Comparison of ENCODE assay signal across 1 cellular context in the genomic region with DNA sequence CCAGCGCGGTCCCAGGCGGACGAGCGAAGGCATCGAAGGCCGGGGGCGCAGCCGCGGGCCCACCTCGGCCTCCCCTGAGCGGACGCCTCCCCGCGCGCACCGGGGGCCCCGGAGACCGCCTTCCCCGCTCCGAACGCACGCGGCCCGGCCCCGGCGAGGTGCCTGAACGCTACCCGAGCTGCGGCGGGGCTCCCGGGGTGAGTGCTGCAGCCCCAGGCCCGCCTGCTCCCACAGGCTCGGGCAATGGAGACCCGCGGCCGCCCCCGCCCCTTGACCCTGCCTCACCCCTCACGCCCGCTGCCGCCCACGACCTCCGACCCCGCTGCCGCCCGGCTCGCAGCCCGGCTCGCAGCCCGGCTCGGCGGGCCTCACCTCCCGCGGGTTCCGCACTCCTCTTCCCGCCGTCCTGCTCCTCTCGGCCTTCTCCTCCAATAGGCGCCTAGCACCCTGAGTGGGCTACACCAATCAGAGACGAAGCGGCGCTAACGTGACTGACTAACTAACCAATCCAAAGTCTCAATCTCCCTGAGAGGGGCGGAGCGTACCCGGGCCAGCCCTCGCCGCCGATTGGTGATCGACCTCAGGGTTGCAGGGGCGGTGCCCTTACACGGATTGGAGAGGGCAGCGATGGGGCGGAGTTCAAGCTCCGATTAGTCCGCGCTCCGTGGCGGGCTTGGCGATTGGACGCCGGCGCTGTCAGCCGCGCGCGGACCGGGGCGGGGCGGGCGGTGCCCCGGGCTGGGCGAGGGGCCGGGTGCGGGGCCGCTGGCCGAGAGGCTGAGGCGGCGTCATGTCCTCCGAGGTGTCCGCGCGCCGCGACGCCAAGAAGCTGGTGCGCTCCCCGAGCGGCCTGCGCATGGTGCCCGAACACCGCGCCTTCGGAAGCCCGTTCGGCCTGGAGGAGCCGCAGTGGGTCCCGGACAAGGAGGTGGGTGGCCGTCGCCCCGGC.
TF ChIP-seq lines count a peak whose summit lies in the region.

XRCC3 (minus strand) TSS at position 400 of the 949 bp plus-strand sequence. CDS start 4,364 bp downstream, outside the sequence.
ZFYVE21 (plus strand) TSS at position 759 of the 949 bp plus-strand sequence; CDS start at position 791, 32 bp downstream.

TF ChIP-seq in K562, 482 proteins besides CTCF, POLR2A, EP300 and RAD21 (continued from another document and continues in another):
- TF ChIP-seq, protein P1, sequence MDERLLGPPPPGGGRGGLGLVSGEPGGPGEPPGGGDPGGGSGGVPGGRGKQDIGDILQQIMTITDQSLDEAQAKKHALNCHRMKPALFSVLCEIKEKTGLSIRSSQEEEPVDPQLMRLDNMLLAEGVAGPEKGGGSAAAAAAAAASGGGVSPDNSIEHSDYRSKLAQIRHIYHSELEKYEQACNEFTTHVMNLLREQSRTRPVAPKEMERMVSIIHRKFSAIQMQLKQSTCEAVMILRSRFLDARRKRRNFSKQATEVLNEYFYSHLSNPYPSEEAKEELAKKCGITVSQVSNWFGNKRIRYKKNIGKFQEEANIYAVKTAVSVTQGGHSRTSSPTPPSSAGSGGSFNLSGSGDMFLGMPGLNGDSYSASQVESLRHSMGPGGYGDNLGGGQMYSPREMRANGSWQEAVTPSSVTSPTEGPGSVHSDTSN (CRISPR knock-in tag; IDR thresholded peaks at IDR 0.05; ENCODE audit: low read depth) = peak; percentile 53
- TF ChIP-seq, protein P1 (tag; conservative IDR thresholded peaks at IDR 0.05; ENCODE audit: low read depth) = peak; percentile 95
- no peak for TF ChIP-seq JUN (IDR thresholded peaks at IDR 0.05; ENCODE audit: borderline replicate concordance, low read depth, low read length)
- no peak for TF ChIP-seq JUN (CRISPR knock-in tag; IDR thresholded peaks at IDR 0.05; ENCODE audit: borderline replicate concordance)
- TF ChIP-seq, protein P2, sequence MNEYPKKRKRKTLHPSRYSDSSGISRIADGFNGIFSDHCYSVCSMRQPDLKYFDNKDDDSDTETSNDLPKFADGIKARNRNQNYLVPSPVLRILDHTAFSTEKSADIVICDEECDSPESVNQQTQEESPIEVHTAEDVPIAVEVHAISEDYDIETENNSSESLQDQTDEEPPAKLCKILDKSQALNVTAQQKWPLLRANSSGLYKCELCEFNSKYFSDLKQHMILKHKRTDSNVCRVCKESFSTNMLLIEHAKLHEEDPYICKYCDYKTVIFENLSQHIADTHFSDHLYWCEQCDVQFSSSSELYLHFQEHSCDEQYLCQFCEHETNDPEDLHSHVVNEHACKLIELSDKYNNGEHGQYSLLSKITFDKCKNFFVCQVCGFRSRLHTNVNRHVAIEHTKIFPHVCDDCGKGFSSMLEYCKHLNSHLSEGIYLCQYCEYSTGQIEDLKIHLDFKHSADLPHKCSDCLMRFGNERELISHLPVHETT (CRISPR knock-in tag; conservative IDR thresholded peaks at IDR 0.05 in 1 of 2, IDR thresholded peaks at IDR 0.05 in 1 of 2) = no peak
- TF ChIP-seq TEAD1 (CRISPR knock-in tag; IDR thresholded peaks at IDR 0.05) = 0 out of 4 replicates have a peak, but pooled peaks of 1 of the 2 experiments have one; percentile 41
- no peak for TF ChIP-seq HDAC6 (IDR thresholded peaks at IDR 0.05; ENCODE audit: low read depth, low read length)
- no peak for TF ChIP-seq HSF4 (CRISPR knock-in tag; IDR thresholded peaks at IDR 0.05; ENCODE audit: borderline replicate concordance)
- no peak for TF ChIP-seq ZC3H11A (IDR thresholded peaks at IDR 0.05; ENCODE audit: low read depth, low read length)
- TF ChIP-seq MYNN (IDR thresholded peaks at IDR 0.05) = no peak
- no peak for TF ChIP-seq MYNN (CRISPR knock-in tag; IDR thresholded peaks at IDR 0.05)
- TF ChIP-seq, protein P3, sequence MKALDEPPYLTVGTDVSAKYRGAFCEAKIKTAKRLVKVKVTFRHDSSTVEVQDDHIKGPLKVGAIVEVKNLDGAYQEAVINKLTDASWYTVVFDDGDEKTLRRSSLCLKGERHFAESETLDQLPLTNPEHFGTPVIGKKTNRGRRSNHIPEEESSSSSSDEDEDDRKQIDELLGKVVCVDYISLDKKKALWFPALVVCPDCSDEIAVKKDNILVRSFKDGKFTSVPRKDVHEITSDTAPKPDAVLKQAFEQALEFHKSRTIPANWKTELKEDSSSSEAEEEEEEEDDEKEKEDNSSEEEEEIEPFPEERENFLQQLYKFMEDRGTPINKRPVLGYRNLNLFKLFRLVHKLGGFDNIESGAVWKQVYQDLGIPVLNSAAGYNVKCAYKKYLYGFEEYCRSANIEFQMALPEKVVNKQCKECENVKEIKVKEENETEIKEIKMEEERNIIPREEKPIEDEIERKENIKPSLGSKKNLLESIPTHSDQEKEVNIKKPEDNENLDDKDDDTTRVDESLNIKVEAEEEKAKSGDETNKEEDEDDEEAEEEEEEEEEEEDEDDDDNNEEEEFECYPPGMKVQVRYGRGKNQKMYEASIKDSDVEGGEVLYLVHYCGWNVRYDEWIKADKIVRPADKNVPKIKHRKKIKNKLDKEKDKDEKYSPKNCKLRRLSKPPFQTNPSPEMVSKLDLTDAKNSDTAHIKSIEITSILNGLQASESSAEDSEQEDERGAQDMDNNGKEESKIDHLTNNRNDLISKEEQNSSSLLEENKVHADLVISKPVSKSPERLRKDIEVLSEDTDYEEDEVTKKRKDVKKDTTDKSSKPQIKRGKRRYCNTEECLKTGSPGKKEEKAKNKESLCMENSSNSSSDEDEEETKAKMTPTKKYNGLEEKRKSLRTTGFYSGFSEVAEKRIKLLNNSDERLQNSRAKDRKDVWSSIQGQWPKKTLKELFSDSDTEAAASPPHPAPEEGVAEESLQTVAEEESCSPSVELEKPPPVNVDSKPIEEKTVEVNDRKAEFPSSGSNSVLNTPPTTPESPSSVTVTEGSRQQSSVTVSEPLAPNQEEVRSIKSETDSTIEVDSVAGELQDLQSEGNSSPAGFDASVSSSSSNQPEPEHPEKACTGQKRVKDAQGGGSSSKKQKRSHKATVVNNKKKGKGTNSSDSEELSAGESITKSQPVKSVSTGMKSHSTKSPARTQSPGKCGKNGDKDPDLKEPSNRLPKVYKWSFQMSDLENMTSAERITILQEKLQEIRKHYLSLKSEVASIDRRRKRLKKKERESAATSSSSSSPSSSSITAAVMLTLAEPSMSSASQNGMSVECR (CRISPR knock-in tag; IDR thresholded peaks at IDR 0.05) = no peak; the same call in 1 of the 2 replicates
- TF ChIP-seq BCLAF1 (IDR thresholded peaks at IDR 0.05; ENCODE audit: borderline replicate concordance in 1 of 2, control insufficient read depth in 1 of 2, low read depth in 2 of 2, low read length in 1 of 2) = no peak
- TF ChIP-seq TAL1 (IDR thresholded peaks at IDR 0.05) = no peak
- TF ChIP-seq ZNF224 (CRISPR knock-in tag; IDR thresholded peaks at IDR 0.05) = no peak
- TF ChIP-seq ZNF75A (CRISPR knock-in tag; IDR thresholded peaks at IDR 0.05) = no peak
- no peak for TF ChIP-seq ZNF134 (CRISPR knock-in tag; conservative IDR thresholded peaks at IDR 0.05)
- no peak for TF ChIP-seq MCM3 (IDR thresholded peaks at IDR 0.05)
- TF ChIP-seq ETS2 (tag; IDR thresholded peaks at IDR 0.05; ENCODE audit: borderline replicate concordance, poor library complexity, severe bottlenecking) = no peak
- no peak for TF ChIP-seq ZNF512 (tag; IDR thresholded peaks at IDR 0.05)
- TF ChIP-seq E2F8 (IDR thresholded peaks at IDR 0.05; ENCODE audit: low read depth, partially characterized antibody) = peak; percentile 74
- peak; percentile 59 for TF ChIP-seq TBP (optimal IDR thresholded peaks at IDR 0.05; ENCODE audit: low read depth, low read length)
- TF ChIP-seq CCNT2 (IDR thresholded peaks at IDR 0.05; ENCODE audit: borderline replicate concordance, extremely low read depth, insufficient read length, low read depth, low read length) = peak; percentile 56
- no peak for TF ChIP-seq CHAMP1 (IDR thresholded peaks at IDR 0.05)
- TF ChIP-seq EGR1 (conservative IDR thresholded peaks at IDR 0.05) = no peak
- TF ChIP-seq MBD2 (IDR thresholded peaks at IDR 0.05; ENCODE audit: borderline replicate concordance, low read depth) = peak; percentile 99
- no peak for TF ChIP-seq ZNF212 (CRISPR knock-in tag; IDR thresholded peaks at IDR 0.05)
- TF ChIP-seq SP2 (IDR thresholded peaks at IDR 0.05; ENCODE audit: extremely low read depth, low read depth, low read length, poor library complexity, severe bottlenecking) = peak; percentile 86
- TF ChIP-seq NEUROD1 (IDR thresholded peaks at IDR 0.05; ENCODE audit: borderline replicate concordance, low read depth, low read length, partially characterized antibody) = peak; percentile 97
- peak; percentile 84 for TF ChIP-seq E2F3 (CRISPR knock-in tag; IDR thresholded peaks at IDR 0.05)
- TF ChIP-seq SAP30 (IDR thresholded peaks at IDR 0.05; ENCODE audit: borderline replicate concordance, insufficient read depth, low read depth, low read length, poor library complexity, severe bottlenecking) = no peak
- no peak for TF ChIP-seq SMARCA4 (IDR thresholded peaks at IDR 0.05)
- no peak for TF ChIP-seq ZNF778 (CRISPR knock-in tag; IDR thresholded peaks at IDR 0.05)
